Comparison of ENCODE assay signal across 15 cellular contexts in the genomic region with DNA sequence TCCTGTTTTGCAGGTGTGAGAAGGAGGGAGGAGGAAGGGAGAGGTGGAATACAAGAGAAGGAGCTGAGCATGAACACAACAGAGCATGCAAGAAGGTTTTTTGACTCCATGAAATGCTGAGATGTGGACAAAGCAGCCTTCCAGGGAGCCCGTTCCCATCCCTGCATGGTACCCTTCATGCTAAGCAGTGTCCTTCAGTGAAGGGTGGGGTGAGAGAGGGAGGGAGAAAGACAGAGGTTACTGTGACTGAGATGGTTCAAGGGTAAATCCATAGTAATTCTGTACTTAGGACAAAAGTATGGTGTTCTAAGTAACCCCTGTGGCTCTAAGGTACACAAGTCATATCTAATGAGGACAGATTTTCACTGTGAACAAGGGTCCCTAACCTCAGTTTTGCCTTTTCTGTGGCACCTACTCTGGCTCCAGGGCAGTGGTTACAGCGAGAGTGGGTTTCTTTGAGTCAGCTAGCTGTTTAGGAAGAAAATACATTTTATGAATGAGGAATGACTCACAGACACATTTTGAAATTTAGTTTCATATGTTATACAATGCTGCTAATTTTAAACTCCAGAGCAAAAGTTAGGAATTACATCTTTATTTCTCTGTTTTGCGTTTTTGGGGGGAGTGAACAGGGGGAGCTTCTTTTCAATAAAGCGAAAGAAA.
DNase-seq lines count a peak whose midpoint lies in the region; ATAC-seq and TF ChIP-seq lines count a peak whose summit lies in the region.
"Had no signal": no experiment of that assay in that cellular context is flagged by ENCODE, and none has a peak within 500 bp of the region (broad histone marks: within the 10 kb centered on the region; RNA-seq: fewer than 3 reads in every experiment).

No MANE protein-coding gene starts in this region.

- H3K4me3 Mint-ChIP-seq in activated T-helper 2 cell treated with anti-CD3 and anti-CD28 coated beads, Interferon-gamma antibody, Interleukin-2, Interleukin-4, amounts not matched to agents 10 μg/mL and 5 μg/mL and 100 μg/mL, durations not matched to agents 14 hours and 24 hours and 36 hours (ENCODE audit: low read depth): no peak overlapping the region

- peak; percentile 44 for ATAC-seq in GM18502 (IDR thresholded peaks at IDR 0.05; ENCODE audit: poor library complexity, unreplicated experiment)
- peak; percentile 55; the same call in 2 of the 3 replicates for ATAC-seq in SK-N-SH treated with all-trans-retinoic acid at 6 μM for 48 hours
- ATAC-seq in HG03469 (IDR thresholded peaks at IDR 0.05; ENCODE audit: unreplicated experiment): no peak
- no peak for ATAC-seq in HG03097 (IDR thresholded peaks at IDR 0.05; ENCODE audit: low FRiP score, unreplicated experiment)
- ATAC-seq: gastroesophageal sphincter, HCT116 had no signal

- TF ChIP-seq CTCF in 22Rv1 (IDR thresholded peaks at IDR 0.05): no peak
- TF ChIP-seq CTCF in fibroblast of the aortic adventitia (IDR thresholded peaks at IDR 0.05; ENCODE audit: insufficient read depth, low read length): no peak

- peaks cover 3% of the 10 kb centered on the region for H3K4me1 Mint-ChIP-seq in activated T-helper 2 cell treated with anti-CD3 and anti-CD28 coated beads, Interferon-gamma antibody, Interleukin-2, Interleukin-4, amounts not matched to agents 10 μg/mL and 5 μg/mL and 100 μg/mL, durations not matched to agents 14 hours and 24 hours and 36 hours (ENCODE audit: low read depth)

- intact Hi-C loops in activated T-helper 2 cell treated with anti-CD3 and anti-CD28 coated beads, Interferon-gamma antibody, Interleukin-2, Interleukin-4, amounts not matched to agents 10 μg/mL and 5 μg/mL and 100 μg/mL, durations not matched to agents 14 hours and 24 hours and 36 hours (cut with micrococcal nuclease): loop anchor here (2.0 kb wide), 1 partner anchor 114 kb away; no protein-coding TSS in a partner anchor

- no peaks in the 10 kb centered on the region for H3K36me3 Mint-ChIP-seq in activated T-helper 2 cell treated with anti-CD3 and anti-CD28 coated beads, Interferon-gamma antibody, Interleukin-2, Interleukin-4, amounts not matched to agents 10 μg/mL and 5 μg/mL and 100 μg/mL, durations not matched to agents 14 hours and 24 hours and 36 hours (ENCODE audit: low read depth)

- no peak overlapping the region for H3K4me3 ChIP-seq in fibroblast of the aortic adventitia (ENCODE audit: low read depth, low read length)
- H3K4me3 ChIP-seq: gastroesophageal sphincter had no signal

- DNase-seq in fibroblast of the aortic adventitia (ENCODE audit: low read depth): peak; percentile 47
- no peak for DNase-seq in activated T-helper 2 cell treated with anti-CD3 and anti-CD28 coated beads, Interferon-gamma antibody, Interleukin-2, Interleukin-4, amounts not matched to agents 10 μg/mL and 5 μg/mL and 100 μg/mL, durations not matched to agents 14 hours and 24 hours and 36 hours (ENCODE audit: low spot score)
- no peak for DNase-seq in activated gamma-delta T cell (lab: John Stamatoyannopoulos, UW)
- DNase-seq: C1 segment of cervical spinal cord; NCI-H1105 treated with DMSO at 0.1 percent for 48 hours; NCI-H524; stimulated activated naive CD4-positive, alpha-beta T cell; T-helper 9 cell had no signal

- peaks cover 3% of the 10 kb centered on the region for H3K27me3 Mint-ChIP-seq in activated T-helper 2 cell treated with anti-CD3 and anti-CD28 coated beads, Interferon-gamma antibody, Interleukin-2, Interleukin-4, amounts not matched to agents 10 μg/mL and 5 μg/mL and 100 μg/mL, durations not matched to agents 14 hours and 24 hours and 36 hours (ENCODE audit: low read depth)

- no peaks in the 10 kb centered on the region for H3K9me3 Mint-ChIP-seq in activated T-helper 2 cell treated with anti-CD3 and anti-CD28 coated beads, Interferon-gamma antibody, Interleukin-2, Interleukin-4, amounts not matched to agents 10 μg/mL and 5 μg/mL and 100 μg/mL, durations not matched to agents 14 hours and 24 hours and 36 hours

- H3K27ac ChIP-seq in 22Rv1: peak overlapping the region; percentile 20; the same call in 1 of the 2 replicates
- H3K27ac ChIP-seq: gastroesophageal sphincter had no signal

- no peak overlapping the region for H3K27ac Mint-ChIP-seq in activated T-helper 2 cell treated with anti-CD3 and anti-CD28 coated beads, Interferon-gamma antibody, Interleukin-2, Interleukin-4, amounts not matched to agents 10 μg/mL and 5 μg/mL and 100 μg/mL, durations not matched to agents 14 hours and 24 hours and 36 hours

TF ChIP-seq in SK-N-SH treated with all-trans-retinoic acid at 6 μM for 48 hours, 23 proteins besides CTCF, POLR2A, EP300 and RAD21:
- TF ChIP-seq TCF4 (CRISPR knock-in tag; IDR thresholded peaks at IDR 0.05; ENCODE audit: borderline replicate concordance) (no peak), ZNF565 (CRISPR knock-in tag; conservative IDR thresholded peaks at IDR 0.05; ENCODE audit: low read depth) (no peak), ZFP30 (CRISPR knock-in tag; IDR thresholded peaks at IDR 0.05) (no peak), CSDC2 (CRISPR knock-in tag; IDR thresholded peaks at IDR 0.05) (no peak), ZNF70 (CRISPR knock-in tag; IDR thresholded peaks at IDR 0.05) (no peak), ESRRG (CRISPR knock-in tag; IDR thresholded peaks at IDR 0.05) (no peak)
- TF ChIP-seq, protein P1, sequence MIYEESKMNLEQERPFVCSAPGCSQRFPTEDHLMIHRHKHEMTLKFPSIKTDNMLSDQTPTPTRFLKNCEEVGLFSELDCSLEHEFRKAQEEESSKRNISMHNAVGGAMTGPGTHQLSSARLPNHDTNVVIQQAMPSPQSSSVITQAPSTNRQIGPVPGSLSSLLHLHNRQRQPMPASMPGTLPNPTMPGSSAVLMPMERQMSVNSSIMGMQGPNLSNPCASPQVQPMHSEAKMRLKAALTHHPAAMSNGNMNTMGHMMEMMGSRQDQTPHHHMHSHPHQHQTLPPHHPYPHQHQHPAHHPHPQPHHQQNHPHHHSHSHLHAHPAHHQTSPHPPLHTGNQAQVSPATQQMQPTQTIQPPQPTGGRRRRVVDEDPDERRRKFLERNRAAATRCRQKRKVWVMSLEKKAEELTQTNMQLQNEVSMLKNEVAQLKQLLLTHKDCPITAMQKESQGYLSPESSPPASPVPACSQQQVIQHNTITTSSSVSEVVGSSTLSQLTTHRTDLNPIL (CRISPR knock-in tag; IDR thresholded peaks at IDR 0.05; ENCODE audit: low read depth): no peak
TF ChIP-seq in SK-N-SH treated with all-trans-retinoic acid at 6 μM for 48 hours: peak in this region for 0.

Comparison
In these comparisons a context has a peak if more than half of its experiments do, and no peak if none do; other contexts are left out.
1. ATAC-seq: peak in GM18502 (single experiment) and SK-N-SH treated with all-trans-retinoic acid at 6 μM for 48 hours (single experiment); none in HG03469 (single experiment) and HG03097 (single experiment).